Comparison of ENCODE assay signal across 9 cellular contexts in the genomic region with DNA sequence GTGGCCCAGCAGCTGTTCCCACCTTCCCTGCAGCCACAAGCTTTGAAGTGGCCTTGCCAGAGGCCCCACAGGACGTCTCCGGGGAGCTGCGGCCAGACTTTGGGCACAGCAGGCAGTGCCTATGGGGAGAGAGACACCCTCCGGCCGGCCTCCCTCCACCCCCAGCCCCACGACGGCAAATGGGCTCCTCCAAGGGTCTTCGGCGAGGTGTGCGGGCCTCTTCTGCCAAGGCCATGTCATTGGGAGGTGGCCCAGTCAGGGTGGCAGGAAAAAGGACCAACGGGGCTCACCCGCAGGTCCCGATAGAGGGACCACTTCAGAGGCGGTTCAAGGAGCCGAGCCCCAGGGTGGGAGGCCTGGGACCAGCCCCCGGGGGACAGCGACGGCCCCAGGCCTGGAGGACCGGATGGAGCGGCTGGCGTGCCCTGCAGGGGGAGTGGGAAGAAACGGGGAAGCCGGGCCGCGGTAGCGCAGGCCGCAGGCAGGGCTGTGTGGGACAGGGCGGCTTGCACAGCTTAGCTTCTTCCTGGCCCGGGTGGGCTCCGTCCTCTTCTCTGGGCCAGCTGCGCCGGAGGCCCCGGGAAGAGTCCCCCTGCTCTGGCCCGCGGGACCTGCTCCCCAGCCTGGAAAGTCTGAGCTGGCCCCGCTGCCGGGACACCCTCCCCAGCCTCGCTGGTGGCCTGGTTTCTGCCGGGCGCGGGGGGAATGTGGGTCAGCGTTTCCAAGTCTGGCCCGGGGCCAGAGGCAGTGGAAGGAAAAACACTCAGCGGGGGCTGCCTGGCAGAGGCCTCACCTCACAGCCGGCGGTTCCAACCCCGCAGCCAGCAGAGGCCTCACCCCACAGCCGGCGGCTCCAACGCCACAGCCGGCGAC. TPM values are rescaled to one million over a fixed set of nuclear protein-coding genes. Genes with fewer than 3 reads are reported as not detected.
DNase-seq lines count a peak whose midpoint lies in the region; ATAC-seq, FAIRE-seq and TF ChIP-seq lines count a peak whose summit lies in the region.
"Had no signal": no experiment of that assay in that cellular context is flagged by ENCODE, and none has a peak within 500 bp of the region (broad histone marks: within the 10 kb centered on the region; RNA-seq: fewer than 3 reads in every experiment).

No MANE protein-coding gene starts in this region.

- H3K36me3 ChIP-seq in spleen = peaks cover 0 to 27% (median 0%) of the 10 kb centered on the region in 6 donors
- H3K36me3 ChIP-seq: neutrophil had no signal

- H3K4me3 ChIP-seq in right cardiac atrium (ENCODE audit: low read length) (no peak overlapping the region), spleen (no peak overlapping the region)

- H3K27me3 ChIP-seq in right cardiac atrium (ENCODE audit: control insufficient read depth, insufficient read depth) (no peaks in the 10 kb centered on the region), spleen (replicated peaks in 1 of 7) (no peaks in the 10 kb centered on the region)
- H3K27me3 ChIP-seq: neutrophil had no signal

- peaks cover 18% of the 10 kb centered on the region for H3K4me1 ChIP-seq in right cardiac atrium (ENCODE audit: control insufficient read depth, insufficient read depth, low read length)
- H3K4me1 ChIP-seq in spleen = peaks cover 9 to 68% (median 26%) of the 10 kb centered on the region in 6 donors

- H3K27ac ChIP-seq in right cardiac atrium (ENCODE audit: low read length) = peak overlapping the region; percentile 20
- H3K27ac ChIP-seq in spleen = peak overlapping the region in 7 of 8 donors; percentile 8 to 77 (median 51)
- H3K27ac ChIP-seq: neutrophil had no signal

- no peak for TF ChIP-seq POLR2A in GM12891 (IDR thresholded peaks at IDR 0.05; ENCODE audit: low read depth, low read length)
- TF ChIP-seq POLR2A in spleen (IDR thresholded peaks at IDR 0.05) = no peak

- no peak for FAIRE-seq in GM12891 (lab: Jason Lieb, UNC)

- H3K9me3 ChIP-seq in right cardiac atrium (ENCODE audit: control insufficient read depth, low read length) = no peaks in the 10 kb centered on the region
- no peaks in the 10 kb centered on the region for H3K9me3 ChIP-seq in spleen
- H3K9me3 ChIP-seq: neutrophil had no signal

- DNase-seq in GM12891 (ENCODE audit: insufficient read length, low spot score) (peak; percentile 25), amniotic epithelial cell (ENCODE audit: low read depth) (peak; percentile 47), right cardiac atrium (peak; percentile 86 to 94 (median 92)), spleen (peak; percentile 76), epidermal melanocyte (ENCODE audit: insufficient read length, low spot score) (no peak), NCI-H128 (lab: John Stamatoyannopoulos, UW; ENCODE audit: unreplicated experiment) (no peak)
- no peak for DNase-seq in NK-92 treated with Interleukin-12 subunit alpha and Interleukin-12 subunit beta, amount 100 ng/mL, for 24 hours (lab: John Stamatoyannopoulos, UW)

- intact Hi-C loops in right cardiac atrium (cut with DNase I) (no loop called here), spleen (cut with DNase I; ENCODE audit: low total_unique reads) (no loop called here)

- 41% methylated on average over 52 of the region's 52 CpGs for WGBS in right cardiac atrium
- 75 to 88% (median 81%) methylated on average over 20 to 52 of the region's 52 CpGs for WGBS in spleen, 5 donors

- peak in 1 of 11 experiments; percentile 26 for TF ChIP-seq CTCF in spleen (IDR thresholded peaks at IDR 0.05 in 8 of 11, conservative IDR thresholded peaks at IDR 0.05 in 3 of 11)

- ATAC-seq in right cardiac atrium = peak; percentile 47 to 66
- ATAC-seq in GM18520 (IDR thresholded peaks at IDR 0.05; ENCODE audit: unreplicated experiment) = no peak

TF ChIP-seq in GM12891, 5 proteins besides CTCF, POLR2A, EP300 and RAD21:
- TF ChIP-seq SPI1 (IDR thresholded peaks at IDR 0.05; ENCODE audit: low read depth, low read length) (no peak), PAX5 (IDR thresholded peaks at IDR 0.05; ENCODE audit: insufficient read depth, low read length, severe bottlenecking) (no peak), POLR2AphosphoS5 (IDR thresholded peaks at IDR 0.05; ENCODE audit: low read depth, low read length) (no peak), TAF1 (IDR thresholded peaks at IDR 0.05; ENCODE audit: low read depth, low read length) (no peak), POU2F2 (IDR thresholded peaks at IDR 0.05; ENCODE audit: low read depth, low read length) (no peak)

RNA-seq across cellular contexts. Expression of gene SPON2, which starts 21.9 kb away (rescaled TPM):
- 2.4 TPM for polyA plus RNA-seq in GM12891 (2012; ENCODE audit: low read depth, missing spikeins)
- total RNA-seq in right cardiac atrium (10 to 100 TPM; 12.2 to 27.4 (median 14.2) TPM), spleen (10 to 100 TPM; 15.5 to 51.3 (median 43.7) TPM)
- polyA plus RNA-seq in right cardiac atrium (9.6 TPM), spleen (10 to 100 TPM in 2 of 3 donors, 1 to 10 TPM in 1; 8.3 to 29.8 (median 11.7) TPM)

RNA-seq across cellular contexts. Expression of gene CTBP1, which starts 54.7 kb away (rescaled TPM):
- 97.8 TPM for polyA plus RNA-seq in GM12891 (2012; ENCODE audit: low read depth, missing spikeins)
- total RNA-seq in right cardiac atrium (100 to 1,000 TPM; 123 to 145 (median 134) TPM), spleen (100 to 1,000 TPM; 162 to 226 (median 196) TPM)
- polyA plus RNA-seq in right cardiac atrium (119 TPM), spleen (100 to 1,000 TPM; 101 to 176 (median 123) TPM)

Comparison
In these comparisons a context has a peak if more than half of its experiments do, and no peak if none do; other contexts are left out.
1. DNase-seq: peak in GM12891 (single experiment), amniotic epithelial cell (single experiment), right cardiac atrium (3 of 3) and spleen (single experiment); none in epidermal melanocyte (single experiment), NCI-H128 (single experiment) and NK-92 treated with Interleukin-12 subunit alpha and Interleukin-12 subunit beta, amount 100 ng/mL, for 24 hours (single experiment).